Comparison of ENCODE assay signal across 25 cellular contexts in the genomic region with DNA sequence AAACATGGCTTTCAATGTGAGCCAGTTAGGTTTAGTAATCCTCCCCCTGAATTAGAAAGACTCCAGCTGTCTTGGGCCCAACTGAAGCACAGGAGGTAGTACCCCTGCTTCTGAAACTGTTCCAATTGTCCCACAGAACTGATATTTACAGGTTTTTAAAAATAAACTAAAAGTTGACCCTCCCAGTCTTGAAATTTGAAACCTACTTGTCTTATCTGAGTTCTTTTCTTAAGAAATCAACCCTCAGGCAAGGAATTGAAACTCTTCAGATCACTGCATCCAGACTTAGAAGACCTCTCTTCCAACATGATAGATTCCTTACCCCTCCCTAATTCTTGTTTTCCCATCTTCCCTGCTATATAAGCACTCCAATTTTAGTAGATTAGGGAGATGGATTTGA. TPM values are rescaled to one million over a fixed set of nuclear protein-coding genes. Genes with fewer than 3 reads are reported as not detected.
DNase-seq lines count a peak whose midpoint lies in the region; ATAC-seq, FAIRE-seq and TF ChIP-seq lines count a peak whose summit lies in the region.
"Had no signal": no experiment of that assay in that cellular context is flagged by ENCODE, and none has a peak within 500 bp of the region (broad histone marks: within the 10 kb centered on the region; RNA-seq: fewer than 3 reads in every experiment).

No MANE protein-coding gene starts in this region.

- no TSS peak for BruUV-seq in PC-9 (replicated peaks; lab: Mats Ljungman, UMichigan)

- no peak overlapping the region for H3K4ac ChIP-seq in H1 (replicated peaks; ENCODE audit: insufficient read length, low read depth, low read length)

- no peaks in the 10 kb centered on the region for H3K9me3 ChIP-seq in PC-9 (ENCODE audit: insufficient read depth, low read depth)
- H3K9me3 ChIP-seq in H1 (ENCODE audit: insufficient read depth in 2 of 2, low read depth in 1 of 2, low read length in 1 of 2), result no peaks in the 10 kb centered on the region

- H2BK5ac ChIP-seq in H1 (ENCODE audit: low read depth, low read length), result no peak overlapping the region

- H3K4me3 ChIP-seq in GM23338 (no peak overlapping the region), PC-9 (no peak overlapping the region), H1 (ENCODE audit: extremely low read depth in 1 of 4, insufficient read depth in 2 of 4, low read depth in 3 of 4, low read length in 4 of 4) (no peak overlapping the region)
- H3K4me3 ChIP-seq: GM23248 had no signal

- no peak overlapping the region for H3K9ac ChIP-seq in H1 (replicated peaks in 1 of 4; ENCODE audit: extremely low read depth in 1 of 4, low read depth in 3 of 4, low read length in 3 of 4)
- H3K9ac ChIP-seq: GM23248 had no signal

- no peaks in the 10 kb centered on the region for H3K4me1 ChIP-seq in GM23338 (ENCODE audit: insufficient read depth)
- peaks cover 20% of the 10 kb centered on the region for H3K4me1 ChIP-seq in PC-9 (replicated peaks; ENCODE audit: insufficient read depth)
- H3K4me1 ChIP-seq in H1 (replicated peaks in 1 of 4; ENCODE audit: control insufficient read depth in 3 of 4, insufficient read depth in 4 of 4, low read length in 3 of 4), result no peaks in the 10 kb centered on the region

- H3K23ac ChIP-seq in H1 (ENCODE audit: insufficient read length), result no peak overlapping the region

- no peak overlapping the region for H2BK12ac ChIP-seq in H1 (ENCODE audit: low read depth, low read length)

- H3K9me3 Mint-ChIP-seq in GM23338 (no peaks in the 10 kb centered on the region), mesothelial cell of epicardium (peaks cover 11% of the 10 kb centered on the region)

- no peaks in the 10 kb centered on the region for H3K27me3 ChIP-seq in GM23338 (ENCODE audit: insufficient read depth)
- no peaks in the 10 kb centered on the region for H3K27me3 ChIP-seq in PC-9 (ENCODE audit: insufficient read depth, low read depth)
- no peaks in the 10 kb centered on the region for H3K27me3 ChIP-seq in H1 (replicated peaks in 1 of 4; ENCODE audit: control insufficient read depth in 3 of 4, extremely low read depth in 1 of 4, insufficient read depth in 3 of 4, low read length in 3 of 4)

- H3K4me1 Mint-ChIP-seq in GM23338 (peaks cover 2% of the 10 kb centered on the region; the same call in 1 of the 3 replicates), mesothelial cell of epicardium (peaks cover 15% of the 10 kb centered on the region)

- intact Hi-C loops in PC-9 (cut with micrococcal nuclease; ENCODE audit: unreplicated experiment), result no loop called here

- no peak overlapping the region for H3K14ac ChIP-seq in H1 (ENCODE audit: insufficient read length)

- no peak overlapping the region for H2BK15ac ChIP-seq in H1 (ENCODE audit: low read length)

- H2AFZ ChIP-seq in GM23338 (peak overlapping the region; percentile 89), PC-9 (no peak overlapping the region), H1 (ENCODE audit: low read length) (peak overlapping the region; percentile 49; the same call in 1 of the 2 replicates)
- H2AFZ ChIP-seq: GM23248 had no signal

- H4K91ac ChIP-seq in H1 (replicated peaks; ENCODE audit: insufficient read length, low read length), result no peak overlapping the region

- H3K27me3 Mint-ChIP-seq in GM23338 (ENCODE audit: insufficient read depth, low read depth, poor library complexity), result peaks cover 9% of the 10 kb centered on the region
- no peaks in the 10 kb centered on the region for H3K27me3 Mint-ChIP-seq in mesothelial cell of epicardium (ENCODE audit: low read depth)

- no peak overlapping the region for H4K5ac ChIP-seq in H1 (ENCODE audit: insufficient read length, low read depth, low read length)

- H3K36me3 ChIP-seq in GM23338 (ENCODE audit: insufficient read depth) (no peaks in the 10 kb centered on the region), PC-9 (ENCODE audit: low read depth) (no peaks in the 10 kb centered on the region), H1 (ENCODE audit: control insufficient read depth in 2 of 4, insufficient read depth in 4 of 4, low read length in 3 of 4) (no peaks in the 10 kb centered on the region)

- H3K36me3 Mint-ChIP-seq in GM23338 (ENCODE audit: low read depth) (no peaks in the 10 kb centered on the region), mesothelial cell of epicardium (peaks cover 4% of the 10 kb centered on the region)

- TF ChIP-seq EP300 in H1 (IDR thresholded peaks at IDR 0.05; ENCODE audit: borderline replicate concordance in 1 of 2, low read depth in 2 of 2, low read length in 2 of 2), result no peak

- no peaks in the 10 kb centered on the region; the same call in 1 of the 2 replicates for H3K23me2 ChIP-seq in H1 (ENCODE audit: low read depth, low read length)

- H4K8ac ChIP-seq in H1 (ENCODE audit: extremely low read depth, insufficient read depth, low read length), result no peak overlapping the region

- H2AK5ac ChIP-seq in H1 (ENCODE audit: low read depth, low read length), result no peak overlapping the region

- H3K4me2 ChIP-seq in GM23338 (no peak overlapping the region), PC-9 (peak overlapping the region; percentile 48), H1 (ENCODE audit: insufficient read depth in 1 of 2, low read depth in 2 of 2, low read length in 2 of 2) (no peak overlapping the region)

- no peak for DNase-seq in GM23338 (ENCODE audit: low spot score)
- peak in 1 of 2 experiments; percentile 54 for DNase-seq in PC-9
- no peak for DNase-seq in H1 (ENCODE audit: low read depth in 1 of 2, low spot score in 2 of 2)
- DNase-seq in mesothelial cell of epicardium (ENCODE audit: low spot score in 2 of 2, unreplicated experiment in 2 of 2), result no peak
- DNase-seq in midbrain (lab: John Stamatoyannopoulos, UW), result no peak
- DNase-seq in DMS79 treated with DMSO at 0.1 percent for 48 hours (lab: John Stamatoyannopoulos, UW), result no peak
- no peak for DNase-seq in T-helper 9 cell
- DNase-seq: 8988T, ACHN, Calu3, DND-41, GM23248, HCEC 1CT, Kasumi-1, NCI-H1105 treated with DMSO at 0.1 percent for 48 hours, NCI-H146, NCI-H1930, NCI-H2107, NCI-H524 treated with DMSO at 0.1 percent for 48 hours, NCI-H82, OCI-M1 had no signal

- CTCF ChIA-PET in PC-9 (lab: Charles Lee), result interaction anchor here (0.7 kb wide), 1 partner anchor 136 kb away, joined by 8 read pairs; no protein-coding TSS in a partner anchor
- CTCF ChIA-PET in H1 (lab: Charles Lee; ENCODE audit: partially characterized antibody), result no interaction called here

- H3K79me1 ChIP-seq in H1 (ENCODE audit: low read depth, low read length), result no peaks in the 10 kb centered on the region

- H3K56ac ChIP-seq in H1 (replicated peaks; ENCODE audit: insufficient read length, low read depth, low read length), result no peak overlapping the region

- ATAC-seq in GM23338 (no peak), GM21447 (IDR thresholded peaks at IDR 0.05; ENCODE audit: unreplicated experiment) (no peak)
- ATAC-seq: HepG2, SK-N-SH treated with all-trans-retinoic acid at 6 μM for 48 hours had no signal

- TF ChIP-seq RAD21 in H1 (IDR thresholded peaks at IDR 0.05 in 1 of 2, conservative IDR thresholded peaks at IDR 0.05 in 1 of 2; ENCODE audit: low read depth in 2 of 2, low read length in 2 of 2), result no peak

- no peak overlapping the region for H2BK120ac ChIP-seq in H1 (replicated peaks; ENCODE audit: low read depth, low read length)

- H3K27ac ChIP-seq in GM23338 (ENCODE audit: low read depth) (no peak overlapping the region), PC-9 (no peak overlapping the region), H1 (ENCODE audit: low read depth, low read length) (no peak overlapping the region)
- H3K27ac ChIP-seq: GM23248 had no signal

- H3K4me3 Mint-ChIP-seq in GM23338 (no peak overlapping the region), mesothelial cell of epicardium (no peak overlapping the region)

- no peak overlapping the region for H3K18ac ChIP-seq in H1 (ENCODE audit: extremely low read depth, low read length)

- FAIRE-seq in H1 (lab: Jason Lieb, UNC), result no peak
- FAIRE-seq: HepG2, RCC 7860 had no signal

- H3K27ac Mint-ChIP-seq in GM23338, result no peak overlapping the region
- H3K27ac Mint-ChIP-seq in mesothelial cell of epicardium, result peak overlapping the region; percentile 65

- POLR2A ChIA-PET in PC-9 (lab: Charles Lee; ENCODE audit: unreplicated experiment), result no interaction called here
- POLR2A ChIA-PET in H1 (lab: Charles Lee; ENCODE audit: partially characterized antibody), result no interaction called here

- no peaks in the 10 kb centered on the region for H3K79me2 ChIP-seq in GM23338 (replicated peaks; ENCODE audit: insufficient read depth)
- H3K79me2 ChIP-seq in PC-9 (ENCODE audit: low read depth), result no peaks in the 10 kb centered on the region
- H3K79me2 ChIP-seq in H1 (ENCODE audit: control insufficient read depth in 1 of 2, insufficient read depth in 2 of 2, low read length in 2 of 2), result no peaks in the 10 kb centered on the region

- no peak overlapping the region for H2BK20ac ChIP-seq in H1 (ENCODE audit: low read length)

- H4K20me1 ChIP-seq in GM23338 (replicated peaks; ENCODE audit: insufficient read depth), result no peaks in the 10 kb centered on the region
- no peaks in the 10 kb centered on the region for H4K20me1 ChIP-seq in PC-9 (ENCODE audit: insufficient read depth)
- no peaks in the 10 kb centered on the region for H4K20me1 ChIP-seq in H1 (replicated peaks in 1 of 2; ENCODE audit: control insufficient read depth in 1 of 2, insufficient read depth in 2 of 2, low read length in 2 of 2)

- 0 out of 2 replicates have a peak, but pooled peaks cover 2% of the 10 kb centered on the region for H3K9me2 ChIP-seq in GM23338 (ENCODE audit: insufficient read depth)
- no peaks in the 10 kb centered on the region for H3K9me2 ChIP-seq in PC-9 (ENCODE audit: insufficient read depth)

- no peak for TF ChIP-seq POLR2A in H1 (IDR thresholded peaks at IDR 0.05; ENCODE audit: control extremely low read depth in 1 of 2, low read depth in 2 of 2, low read length in 2 of 2)

- H3F3A ChIP-seq in GM23338 (replicated peaks; ENCODE audit: low read depth) (no peaks in the 10 kb centered on the region), PC-9 (ENCODE audit: insufficient read depth, low read depth) (peaks cover 8% of the 10 kb centered on the region; the same call in 1 of the 2 replicates)

- TF ChIP-seq CTCF in GM23338 (conservative IDR thresholded peaks at IDR 0.05; ENCODE audit: low read depth in 2 of 2) (no peak), PC-9 (conservative IDR thresholded peaks at IDR 0.05) (no peak), H1 (IDR thresholded peaks at IDR 0.05; ENCODE audit: control extremely low read depth in 1 of 3, insufficient read depth in 1 of 3, low read depth in 1 of 3, low read length in 3 of 3) (no peak), mesothelial cell of epicardium (IDR thresholded peaks at IDR 0.05; ENCODE audit: unreplicated experiment) (no peak)

RNA-seq across cellular contexts. Expression of a gene that starts 13.3 kb away (rescaled TPM):
- 42.0 and 44.5 TPM in 2 replicates for total RNA-seq in GM23338 (2014; rRNA removed; shearing (Covaris generic))
- polyA plus RNA-seq in GM23338 (2016; fragmentation: Nextera tagmentation; extraction: Ambion mirVana) (14.5 and 15.3 TPM in 2 replicates), H1 (2011; rRNA removed) (10.7 and 14.4 TPM in 2 replicates)
- total RNA-seq in PC-9 (2021) (93.1 and 115 TPM in 2 replicates), mesothelial cell of epicardium (117 to 119 TPM (median 119 TPM) in 3 replicates)
- 34.9 and 35.3 TPM in 2 replicates for total RNA-seq in H1 (2021; fragmentation: NEBNext Ultra II Directional; extraction: Animal tissue kit (Norgen Biotek cat#: 25700))
- polyA plus RNA-seq in H1 (2011; cell fraction: cytosol; rRNA removed), result 18.5 TPM
- polyA plus RNA-seq in H1 (2011; cell fraction: nucleus; rRNA removed), result 35.1 TPM
- 17.9 to 27.4 TPM (median 20.9 TPM) in 4 replicates for polyA plus RNA-seq in H1 (2012, experiment 1 of 2)
- polyA plus RNA-seq in H1 (2012, experiment 2 of 2), result 0.83 TPM
- 19.3 TPM for polyA plus RNA-seq in H1 (2013, experiment 1 of 2)
- 17.9 TPM for polyA plus RNA-seq in H1 (2013, experiment 2 of 2)
- polyA minus RNA-seq in H1 (2011; rRNA and poly(A)+ RNA removed), result 50.3 and 79.0 TPM in 2 replicates
- polyA minus RNA-seq in H1 (2011; cell fraction: cytosol; rRNA and poly(A)+ RNA removed), result 36.3 TPM
- 72.5 TPM for polyA minus RNA-seq in H1 (2011; cell fraction: nucleus; rRNA and poly(A)+ RNA removed)
